ENCODE assay signal across 8 cellular contexts in the genomic region with DNA sequence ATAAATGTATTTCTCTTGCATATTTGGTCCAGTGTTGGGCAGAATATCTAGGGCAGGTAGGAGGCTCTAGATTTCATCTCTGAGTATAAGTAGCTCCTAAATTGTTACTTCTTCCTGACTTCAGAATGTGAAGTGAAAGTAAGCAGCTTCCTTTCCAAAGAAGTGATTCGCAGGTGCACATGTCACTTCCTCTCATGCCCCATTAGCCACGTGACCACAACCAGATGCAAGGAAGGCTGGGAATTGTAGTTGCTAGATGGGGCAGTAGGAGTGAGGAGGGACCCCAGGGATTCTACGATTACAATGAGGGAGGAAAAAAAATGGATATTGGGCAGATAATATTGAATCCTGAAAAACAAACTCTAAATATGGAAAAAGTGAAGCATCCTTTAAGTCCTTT.
A peak's percentile ranks its signal among the peaks of the same experiment; 100 is the strongest.
DNase-seq lines count a peak whose midpoint lies in the region; ATAC-seq and TF ChIP-seq lines count a peak whose summit lies in the region.

No MANE protein-coding gene starts in this region.

- no peak overlapping the region for H3K4me3 Mint-ChIP-seq in activated CD4-positive, alpha-beta T cell treated with anti-CD3 and anti-CD28 coated beads, Interleukin-2, amount 10 ng/mL, durations not matched to agents 7 days and 5 days
- peak overlapping the region in 9 of 10 donors; percentile 4 to 62 (median 32) for H3K4me3 Mint-ChIP-seq in naive thymus-derived CD8-positive, alpha-beta T cell

- 57% methylated on average over 3 of the region's 3 CpGs for WGBS in HUES64
- 41% methylated on average over 3 of the region's 3 CpGs for WGBS in prostate gland

- peaks cover 7% of the 10 kb centered on the region for H3K9me3 Mint-ChIP-seq in activated CD4-positive, alpha-beta T cell treated with anti-CD3 and anti-CD28 coated beads, Interleukin-2, amount 10 ng/mL, durations not matched to agents 7 days and 5 days
- peaks cover 0 to 14% (median 8%) of the 10 kb centered on the region in 9 donors for H3K9me3 Mint-ChIP-seq in naive thymus-derived CD8-positive, alpha-beta T cell

- H3K9me3 ChIP-seq in HUES64 (ENCODE audit: insufficient read depth, low read depth, low read length) = 0 out of 2 replicates have a peak, but pooled peaks cover 3% of the 10 kb centered on the region
- no peaks in the 10 kb centered on the region for H3K9me3 ChIP-seq in prostate gland

- no peak overlapping the region for H3K27ac Mint-ChIP-seq in activated CD4-positive, alpha-beta T cell treated with anti-CD3 and anti-CD28 coated beads, Interleukin-2, amount 10 ng/mL, durations not matched to agents 7 days and 5 days
- H3K27ac Mint-ChIP-seq in naive thymus-derived CD8-positive, alpha-beta T cell = peak overlapping the region; percentile 8 to 91 (median 56)

- no peak overlapping the region for H3K9ac ChIP-seq in HUES64 (ENCODE audit: low read depth, low read length)

- H3K27ac ChIP-seq in HUES64 (ENCODE audit: low read depth, low read length) (no peak overlapping the region), prostate gland (no peak overlapping the region)

- H3K36me3 ChIP-seq in HUES64 (ENCODE audit: insufficient read depth, low read length) = no peaks in the 10 kb centered on the region
- H3K36me3 ChIP-seq in prostate gland = no peaks in the 10 kb centered on the region

- DNase-seq in AG08395 (ENCODE audit: low spot score) (peak; percentile 4), cortex of kidney (lab: John Stamatoyannopoulos, UW) (no peak), NCI-H1930 (lab: John Stamatoyannopoulos, UW) (no peak), prostate gland (ENCODE audit: low spot score) (no peak)
- peak; percentile 50 for DNase-seq in activated CD4-positive, alpha-beta T cell treated with anti-CD3 and anti-CD28 coated beads, Interleukin-2, amount 10 ng/mL, durations not matched to agents 7 days and 5 days
- peak in 8 of 10 donors; percentile 2 to 73 (median 10) for DNase-seq in naive thymus-derived CD8-positive, alpha-beta T cell

- CTCF ChIA-PET in activated CD4-positive, alpha-beta T cell treated with anti-CD3 and anti-CD28 coated beads, Interleukin-2, amount 10 ng/mL, durations not matched to agents 7 days and 5 days (lab: Charles Lee) = no interaction called here

- peaks cover 6% of the 10 kb centered on the region for H3K4me1 Mint-ChIP-seq in activated CD4-positive, alpha-beta T cell treated with anti-CD3 and anti-CD28 coated beads, Interleukin-2, amount 10 ng/mL, durations not matched to agents 7 days and 5 days
- H3K4me1 Mint-ChIP-seq in naive thymus-derived CD8-positive, alpha-beta T cell = peaks cover 2 to 7% (median 6%) of the 10 kb centered on the region in 4 donors

- peaks cover 1% of the 10 kb centered on the region for H3K27me3 Mint-ChIP-seq in activated CD4-positive, alpha-beta T cell treated with anti-CD3 and anti-CD28 coated beads, Interleukin-2, amount 10 ng/mL, durations not matched to agents 7 days and 5 days
- peaks cover 0 to 4% (median 0%) of the 10 kb centered on the region in 5 donors for H3K27me3 Mint-ChIP-seq in naive thymus-derived CD8-positive, alpha-beta T cell

- intact Hi-C loops in prostate gland (cut with DNase I) = no loop called here

- TF ChIP-seq POLR2A in prostate gland (IDR thresholded peaks at IDR 0.05) = no peak

- H3K27me3 ChIP-seq in HUES64 (ENCODE audit: insufficient read depth, low read length) = no peaks in the 10 kb centered on the region
- H3K27me3 ChIP-seq in prostate gland (replicated peaks; ENCODE audit: insufficient read depth) = no peaks in the 10 kb centered on the region

- no peaks in the 10 kb centered on the region for H3K36me3 Mint-ChIP-seq in activated CD4-positive, alpha-beta T cell treated with anti-CD3 and anti-CD28 coated beads, Interleukin-2, amount 10 ng/mL, durations not matched to agents 7 days and 5 days (ENCODE audit: low read depth)
- peaks cover 0 to 1% (median 0%) of the 10 kb centered on the region in 3 donors for H3K36me3 Mint-ChIP-seq in naive thymus-derived CD8-positive, alpha-beta T cell

- H3K4me3 ChIP-seq in HUES64 (ENCODE audit: low read length) (0 out of 2 replicates have a peak overlapping the region, but pooled peaks have one; percentile 29), prostate gland (no peak overlapping the region)

- peak; percentile 87 for ATAC-seq in GM18858 (IDR thresholded peaks at IDR 0.05; ENCODE audit: unreplicated experiment)
- ATAC-seq in naive thymus-derived CD8-positive, alpha-beta T cell = peak; percentile 69 to 75

- TF ChIP-seq CTCF in prostate gland (IDR thresholded peaks at IDR 0.05) = no peak

- POLR2A ChIA-PET in activated CD4-positive, alpha-beta T cell treated with anti-CD3 and anti-CD28 coated beads, Interleukin-2, amount 10 ng/mL, durations not matched to agents 7 days and 5 days (lab: Charles Lee) = no interaction called here
- POLR2A ChIA-PET in naive thymus-derived CD8-positive, alpha-beta T cell (lab: Charles Lee) = no interaction called here

- H3K4me1 ChIP-seq in HUES64 (ENCODE audit: insufficient read depth, low read length) = no peaks in the 10 kb centered on the region
- H3K4me1 ChIP-seq in prostate gland (replicated peaks) = no peaks in the 10 kb centered on the region

Comparison
In these comparisons a context has a peak if more than half of its experiments do, and no peak if none do; other contexts are left out.
1. DNase-seq: peak in AG08395 (single experiment), activated CD4-positive, alpha-beta T cell treated with anti-CD3 and anti-CD28 coated beads, Interleukin-2, amount 10 ng/mL, durations not matched to agents 7 days and 5 days (single experiment) and naive thymus-derived CD8-positive, alpha-beta T cell (8 of 10); none in cortex of kidney (single experiment), NCI-H1930 (0 of 2) and prostate gland (single experiment).